22 cellular contexts compared by ENCODE assay signal in the genomic region with DNA sequence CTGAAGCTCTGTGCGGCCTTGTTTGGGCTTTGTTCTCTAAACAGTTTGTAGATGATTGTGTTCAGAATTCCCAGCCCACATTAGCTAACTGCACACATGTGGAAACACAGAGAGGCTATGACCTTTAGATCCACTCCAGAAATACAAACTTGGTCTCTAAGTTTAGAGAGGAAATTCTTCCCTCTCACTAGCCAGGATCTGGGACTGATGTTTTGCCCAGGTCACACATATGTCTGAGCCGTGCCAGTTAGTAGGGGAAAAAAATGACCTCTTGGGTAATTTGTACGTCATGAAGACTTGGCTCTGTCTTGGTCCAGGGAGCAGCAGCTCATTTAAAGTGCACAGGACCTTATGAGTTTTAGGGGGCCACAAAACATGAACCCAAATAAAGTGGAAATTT.
DNase-seq lines count a peak whose midpoint lies in the region; ATAC-seq and TF ChIP-seq lines count a peak whose summit lies in the region.
"Had no signal": no experiment of that assay in that cellular context is flagged by ENCODE, and none has a peak within 500 bp of the region (broad histone marks: within the 10 kb centered on the region; RNA-seq: fewer than 3 reads in every experiment).

No MANE protein-coding gene starts in this region.

- no peak overlapping the region for H3K4me3 Mint-ChIP-seq in CD14-positive monocyte
- H3K4me3 Mint-ChIP-seq in stimulated activated effector memory CD8-positive, alpha-beta T cell treated with anti-CD3 and anti-CD28 coated beads, Interleukin-12 subunit alpha, Interleukin-12 subunit beta, amount 100 ng/mL, for 72 hours: no peak overlapping the region
- H3K4me3 Mint-ChIP-seq: endodermal cell, neural progenitor cell had no signal

- H3K9me3 Mint-ChIP-seq in CD14-positive monocyte: peaks cover 0 to 9% (median 0%) of the 10 kb centered on the region in 7 donors
- no peaks in the 10 kb centered on the region for H3K9me3 Mint-ChIP-seq in stimulated activated effector memory CD8-positive, alpha-beta T cell treated with anti-CD3 and anti-CD28 coated beads, Interleukin-12 subunit alpha, Interleukin-12 subunit beta, amount 100 ng/mL, for 72 hours
- H3K9me3 Mint-ChIP-seq: activated T-helper 2 cell treated with anti-CD3 and anti-CD28 coated beads, Interferon-gamma antibody, Interleukin-2, Interleukin-4, amounts not matched to agents 10 μg/mL and 5 μg/mL and 100 μg/mL, durations not matched to agents 14 hours and 24 hours and 36 hours had no signal

- H3K36me3 Mint-ChIP-seq in CD14-positive monocyte: no peaks in the 10 kb centered on the region
- H3K36me3 Mint-ChIP-seq in stimulated activated effector memory CD8-positive, alpha-beta T cell treated with anti-CD3 and anti-CD28 coated beads, Interleukin-12 subunit alpha, Interleukin-12 subunit beta, amount 100 ng/mL, for 72 hours: no peaks in the 10 kb centered on the region

- H3K4me1 ChIP-seq in psoas muscle (peaks cover 14% of the 10 kb centered on the region), uterus (no peaks in the 10 kb centered on the region)
- H3K4me1 ChIP-seq: BLaER1 treated with 17β-estradiol and CSF1 and Interleukin-3, amounts not matched to agents 10 nM and 100 nM; neural progenitor cell; testis had no signal

- ATAC-seq in left cardiac atrium (peak; percentile 78 to 95), psoas muscle (peak; percentile 65 to 93 (median 85))
- no peak for ATAC-seq in stimulated activated effector memory CD8-positive, alpha-beta T cell treated with anti-CD3 and anti-CD28 coated beads, Interleukin-12 subunit alpha, Interleukin-12 subunit beta, amount 100 ng/mL, for 72 hours
- ATAC-seq: activated CD4-positive, CD25-positive, alpha-beta regulatory T cell treated with anti-CD3 and anti-CD28 coated beads, Interleukin-2, amount 50 U/mL, for 24 hours had no signal

- no peak for TF ChIP-seq CTCF in coronary artery (IDR thresholded peaks at IDR 0.05)
- no peak for TF ChIP-seq CTCF in psoas muscle (IDR thresholded peaks at IDR 0.05)
- TF ChIP-seq CTCF in uterus (IDR thresholded peaks at IDR 0.05): no peak
- no peak for TF ChIP-seq CTCF in CD14-positive monocyte (IDR thresholded peaks at IDR 0.05)

- H3K27ac ChIP-seq in coronary artery (peak overlapping the region; percentile 56 to 69), psoas muscle (peak overlapping the region; percentile 34), uterus (peak overlapping the region; percentile 33 to 43)
- H3K27ac ChIP-seq: BLaER1 treated with 17β-estradiol and CSF1 and Interleukin-3, amounts not matched to agents 10 nM and 100 nM; neural progenitor cell; PC-9; SK-N-MC had no signal

- DNase-seq in coronary artery (ENCODE audit: low spot score) (peak; percentile 77), left cardiac atrium (peak; percentile 29), psoas muscle (peak in 1 of 2 donors; percentile 16), uterus (peak; percentile 52 to 60), CD14-positive monocyte (ENCODE audit: low spot score) (no peak)
- DNase-seq in stimulated activated effector memory CD8-positive, alpha-beta T cell treated with anti-CD3 and anti-CD28 coated beads, Interleukin-12 subunit alpha, Interleukin-12 subunit beta, amount 100 ng/mL, for 72 hours (ENCODE audit: low spot score in 2 of 2): no peak
- no peak for DNase-seq in NK-92 treated with Interleukin-12 subunit alpha and Interleukin-12 subunit beta, amount 100 ng/mL, for 24 hours (lab: John Stamatoyannopoulos, UW)
- DNase-seq: DMS53, endodermal cell, KG1, mesendoderm, NCI-H2107, NCI-H526, PC-9, T-helper 9 cell, testis had no signal

- H3K4me3 ChIP-seq in coronary artery (no peak overlapping the region), psoas muscle (no peak overlapping the region), uterus (no peak overlapping the region)
- H3K4me3 ChIP-seq: BLaER1 treated with 17β-estradiol and CSF1 and Interleukin-3, amounts not matched to agents 10 nM and 100 nM; HAP-1; neural progenitor cell; PC-9; SK-N-MC; testis had no signal

- H3K27ac Mint-ChIP-seq in CD14-positive monocyte: no peak overlapping the region
- H3K27ac Mint-ChIP-seq in stimulated activated effector memory CD8-positive, alpha-beta T cell treated with anti-CD3 and anti-CD28 coated beads, Interleukin-12 subunit alpha, Interleukin-12 subunit beta, amount 100 ng/mL, for 72 hours: no peak overlapping the region
- H3K27ac Mint-ChIP-seq: activated T-helper 2 cell treated with anti-CD3 and anti-CD28 coated beads, Interferon-gamma antibody, Interleukin-2, Interleukin-4, amounts not matched to agents 10 μg/mL and 5 μg/mL and 100 μg/mL, durations not matched to agents 14 hours and 24 hours and 36 hours; endodermal cell; neural progenitor cell had no signal

- H3K27me3 ChIP-seq in psoas muscle (ENCODE audit: insufficient read depth in 3 of 3, low read length in 2 of 3) (no peaks in the 10 kb centered on the region), uterus (no peaks in the 10 kb centered on the region)
- H3K27me3 ChIP-seq: BLaER1 treated with 17β-estradiol and CSF1 and Interleukin-3, amounts not matched to agents 10 nM and 100 nM; neural progenitor cell; testis had no signal

- TF ChIP-seq POLR2A in uterus (IDR thresholded peaks at IDR 0.05): no peak

- WGBS in psoas muscle, 3 donors: 25 to 30% (median 29%) methylated on average over 3 of the region's 3 CpGs

- H3K9me3 ChIP-seq in psoas muscle: no peaks in the 10 kb centered on the region
- no peaks in the 10 kb centered on the region for H3K9me3 ChIP-seq in uterus
- H3K9me3 ChIP-seq: BLaER1 treated with 17β-estradiol and CSF1 and Interleukin-3, amounts not matched to agents 10 nM and 100 nM; HAP-1; testis had no signal

- no peaks in the 10 kb centered on the region for H3K36me3 ChIP-seq in psoas muscle (ENCODE audit: insufficient read depth in 1 of 2, low read depth in 1 of 2)
- H3K36me3 ChIP-seq in uterus: no peaks in the 10 kb centered on the region
- H3K36me3 ChIP-seq: BLaER1 treated with 17β-estradiol and CSF1 and Interleukin-3, amounts not matched to agents 10 nM and 100 nM; HAP-1; neural progenitor cell had no signal

- no peaks in the 10 kb centered on the region for H3K4me1 Mint-ChIP-seq in CD14-positive monocyte
- H3K4me1 Mint-ChIP-seq in stimulated activated effector memory CD8-positive, alpha-beta T cell treated with anti-CD3 and anti-CD28 coated beads, Interleukin-12 subunit alpha, Interleukin-12 subunit beta, amount 100 ng/mL, for 72 hours: no peaks in the 10 kb centered on the region
- H3K4me1 Mint-ChIP-seq: endodermal cell had no signal

- H3K27me3 Mint-ChIP-seq in CD14-positive monocyte (ENCODE audit: low read depth in 3 of 3): peaks cover 0 to 2% (median 0%) of the 10 kb centered on the region in 3 donors

- intact Hi-C loops in left cardiac atrium (cut with DNase I): no loop called here
- intact Hi-C loops in psoas muscle (cut with DNase I): no loop called here
- intact Hi-C loops in uterus (cut with DNase I; ENCODE audit: low total_unique reads): no loop called here
- intact Hi-C loops in CD14-positive monocyte (cut with micrococcal nuclease): no loop called here

Comparison
In these comparisons a context has a peak if more than half of its experiments do, and no peak if none do; other contexts are left out.
1. DNase-seq: peak in coronary artery (single experiment), left cardiac atrium (single experiment) and uterus (2 of 2); none in CD14-positive monocyte (single experiment), stimulated activated effector memory CD8-positive, alpha-beta T cell treated with anti-CD3 and anti-CD28 coated beads, Interleukin-12 subunit alpha, Interleukin-12 subunit beta, amount 100 ng/mL, for 72 hours (0 of 2) and NK-92 treated with Interleukin-12 subunit alpha and Interleukin-12 subunit beta, amount 100 ng/mL, for 24 hours (single experiment).
2. Peak in every context shown above with its lines, with median percentiles within 50 percentile points of each other: H3K27ac ChIP-seq.